In the genomic region with DNA sequence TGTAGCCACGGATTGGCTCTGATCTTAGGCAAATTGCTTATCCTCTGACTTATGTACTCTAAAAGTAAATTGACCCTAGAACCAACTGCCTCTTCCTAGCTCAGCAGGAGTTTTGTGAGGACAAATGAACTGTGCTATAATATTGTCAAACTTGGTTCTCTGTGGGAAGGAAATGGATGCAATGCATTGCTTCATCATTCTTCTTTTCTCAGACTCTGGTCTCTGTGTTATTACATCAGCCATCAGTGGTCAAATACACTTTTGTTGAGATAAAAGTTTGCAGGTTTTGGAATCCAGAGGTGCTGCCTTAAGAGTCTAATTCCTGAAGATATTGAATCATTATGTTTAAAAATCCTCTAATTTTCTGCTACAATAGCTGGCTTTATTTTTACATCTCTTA, we compare ENCODE assay signal across 19 cellular contexts.
"Had no signal": no experiment of that assay in that cellular context is flagged by ENCODE, and none has a peak within 500 bp of the region (broad histone marks: within the 10 kb centered on the region; RNA-seq: fewer than 3 reads in every experiment).

No MANE protein-coding gene starts in this region.

- H3K27me3 ChIP-seq: hepatocyte, ovary had no signal

- DNase-seq: activated CD4-positive, alpha-beta memory T cell treated with anti-CD3 and anti-CD28 coated beads for 36 hours; activated CD4-positive, alpha-beta T cell treated with anti-CD3 and anti-CD28 coated beads for 48 hours; activated CD4-positive, CD25-positive, alpha-beta regulatory T cell; activated effector memory CD4-positive, alpha-beta T cell treated with anti-CD3 and anti-CD28 coated beads, Interleukin-2, amount 50 U/mL, for 16 hours; activated naive CD4-positive, alpha-beta T cell treated with anti-CD3 and anti-CD28 coated beads, Interleukin-2, amount 50 U/mL, for 16 hours; activated naive CD8-positive, alpha-beta T cell treated with anti-CD3 and anti-CD28 coated beads, Interleukin-2, amount 50 U/mL, for 24 hours; aorta; effector memory CD4-positive, alpha-beta T cell; glutamatergic neuron; immature natural killer cell; left ventricle myocardium inferior; naive thymus-derived CD8-positive, alpha-beta T cell; ovary; stimulated activated CD4-positive, alpha-beta T cell treated with anti-CD3 and anti-CD28 coated beads, Interleukin-4, amount 100 ng/mL, for 24 hours; stimulated activated naive CD4-positive, alpha-beta T cell treated with Interleukin-2 at 50 U/mL for 16 hours; T-helper 17 cell had no signal

- H3K27ac ChIP-seq: hepatocyte, left ventricle myocardium inferior, prostate gland, thoracic aorta had no signal

- ATAC-seq: activated naive CD8-positive, alpha-beta T cell treated with anti-CD3 and anti-CD28 coated beads, Interleukin-2, amount 50 U/mL, for 24 hours; naive thymus-derived CD8-positive, alpha-beta T cell; T-helper 17 cell had no signal

- H3K36me3 ChIP-seq: left ventricle myocardium inferior, ovary, prostate gland, thoracic aorta had no signal

- H3K4me3 ChIP-seq: hepatocyte, left ventricle myocardium inferior, ovary, prostate gland, thoracic aorta had no signal

- H3K4me1 ChIP-seq: prostate gland had no signal

- H3K9me3 ChIP-seq: left ventricle myocardium inferior, ovary, prostate gland, thoracic aorta had no signal
